9 cellular contexts compared by ENCODE assay signal in genomic region chr2:119234021-119235019, GRCh38. TPM values are rescaled to one million over a fixed set of nuclear protein-coding genes. Genes with fewer than 3 reads are reported as not detected.
DNase-seq lines count a peak whose midpoint lies in the region; ATAC-seq and TF ChIP-seq lines count a peak whose summit lies in the region.
"Had no signal": no experiment of that assay in that cellular context is flagged by ENCODE, and none has a peak within 500 bp of the region (broad histone marks: within the 10 kb centered on the region; RNA-seq: fewer than 3 reads in every experiment).

No MANE protein-coding gene starts in this region.

- TF ChIP-seq CTCF in MM.1S (IDR thresholded peaks at IDR 0.05; ENCODE audit: low read length) (peak; percentile 32), brain microvascular endothelial cell (IDR thresholded peaks at IDR 0.05; ENCODE audit: low read depth, low read length, missing control alignments) (peak; percentile 70), nephron progenitor cell (IDR thresholded peaks at IDR 0.05) (peak; percentile 59)

- no peaks in the 10 kb centered on the region for H3K9me3 ChIP-seq in MM.1S (replicated peaks; ENCODE audit: insufficient read depth, low read length)

- H3K9ac ChIP-seq in MM.1S (ENCODE audit: low read length): no peak overlapping the region

- H3K27ac Mint-ChIP-seq in nephron progenitor cell: no peak overlapping the region

- H3K9me3 Mint-ChIP-seq in nephron progenitor cell: no peaks in the 10 kb centered on the region

- in situ Hi-C loops in brain microvascular endothelial cell (cut with HindIII; ENCODE audit: low pct_ligation_motif_present, low sequenced_read_pairs): no loop called here

- H3K27ac ChIP-seq in MM.1S (ENCODE audit: low read length) (no peak overlapping the region), brain microvascular endothelial cell (no peak overlapping the region)

- no peak overlapping the region for H3K4me2 ChIP-seq in MM.1S (ENCODE audit: low read depth, low read length)

- H2AFZ ChIP-seq in MM.1S (ENCODE audit: low read length): no peak overlapping the region

- H3K4me1 ChIP-seq in MM.1S (ENCODE audit: low read length): no peaks in the 10 kb centered on the region

- no peaks in the 10 kb centered on the region for H3K36me3 Mint-ChIP-seq in nephron progenitor cell (ENCODE audit: low read depth)

- H3F3A ChIP-seq in MM.1S (ENCODE audit: insufficient read depth, low read length): no peaks in the 10 kb centered on the region

- no peaks in the 10 kb centered on the region for H3K79me2 ChIP-seq in MM.1S (ENCODE audit: low read length)

- H3K27me3 ChIP-seq in MM.1S (replicated peaks; ENCODE audit: insufficient read depth, low read length) (no peaks in the 10 kb centered on the region), brain microvascular endothelial cell (replicated peaks) (no peaks in the 10 kb centered on the region)

- DNase-seq in DMS 273 (lab: John Stamatoyannopoulos, UW; ENCODE audit: unreplicated experiment) (peak; percentile 65), DMS 273 treated with DMSO at 0.1 percent for 48 hours (lab: John Stamatoyannopoulos, UW) (no peak), MM.1S (no peak), brain microvascular endothelial cell (no peak), nephron progenitor cell (peak; percentile 79), hepatic stellate cell (ENCODE audit: low spot score) (no peak), cerebellum (ENCODE audit: low spot score) (no peak)

- peaks cover 57% of the 10 kb centered on the region for H3K4me1 Mint-ChIP-seq in nephron progenitor cell

- H3K4me3 Mint-ChIP-seq in nephron progenitor cell: no peak overlapping the region

- H3K36me3 ChIP-seq in MM.1S (replicated peaks; ENCODE audit: insufficient read depth, low read length) (no peaks in the 10 kb centered on the region), brain microvascular endothelial cell (replicated peaks) (no peaks in the 10 kb centered on the region)

- H3K4me3 ChIP-seq in MM.1S (ENCODE audit: low read length) (no peak overlapping the region), brain microvascular endothelial cell (ENCODE audit: low read depth, low read length) (no peak overlapping the region)

- H3K27me3 Mint-ChIP-seq in nephron progenitor cell (ENCODE audit: low read depth, poor library complexity): peaks cover 11% of the 10 kb centered on the region

- no peaks in the 10 kb centered on the region for H4K20me1 ChIP-seq in MM.1S (ENCODE audit: insufficient read depth, low read length)

- no peak for ATAC-seq in GM18907 (IDR thresholded peaks at IDR 0.05; ENCODE audit: unreplicated experiment)
- ATAC-seq: activated CD4-positive, CD25-positive, alpha-beta regulatory T cell treated with anti-CD3 and anti-CD28 coated beads, Interleukin-2, amount 50 U/mL, for 24 hours had no signal

- H3K9me2 ChIP-seq in MM.1S (replicated peaks; ENCODE audit: insufficient read depth, low read length): no peaks in the 10 kb centered on the region

RNA-seq across cellular contexts. Expression of gene STEAP3, which starts 10.7 kb away (rescaled TPM):
- 1.4 TPM for total RNA-seq in cerebellum

Comparison
In these comparisons a context has a peak if more than half of its experiments do, and no peak if none do; other contexts are left out.
1. DNase-seq: peak in DMS 273 (single experiment) and nephron progenitor cell (single experiment); none in DMS 273 treated with DMSO at 0.1 percent for 48 hours (single experiment), MM.1S (single experiment), brain microvascular endothelial cell (single experiment), hepatic stellate cell (single experiment) and cerebellum (single experiment).
2. Peak in every context shown above with its lines, with median percentiles within 50 percentile points of each other: CTCF ChIP-seq.